ENCODE assay signal across 1 cellular context in the genomic region with DNA sequence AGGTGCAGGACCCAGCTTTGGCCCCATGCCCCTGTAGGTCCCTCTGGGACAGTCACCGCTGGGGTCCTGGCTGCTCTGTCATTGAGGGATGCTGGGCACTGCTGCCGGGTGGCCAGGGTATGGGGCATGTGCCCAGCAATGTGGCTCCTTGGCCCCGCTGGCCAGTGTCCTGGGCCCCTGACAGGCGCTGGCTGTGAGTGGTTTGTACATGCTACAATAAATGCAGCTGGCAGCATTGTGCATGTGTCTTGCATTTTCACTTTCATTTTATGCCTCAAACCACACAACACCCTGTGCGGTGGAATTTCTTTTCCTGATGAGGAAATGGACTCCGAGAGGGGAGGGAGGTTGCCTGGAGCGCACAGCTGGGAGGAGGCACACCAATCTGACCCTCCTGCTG.
TF ChIP-seq lines count a peak whose summit lies in the region.

No MANE protein-coding gene starts in this region.

TF ChIP-seq in WTC11, 78 proteins besides CTCF, POLR2A, EP300 and RAD21 (continued from another document):
- TF ChIP-seq, protein P1, sequence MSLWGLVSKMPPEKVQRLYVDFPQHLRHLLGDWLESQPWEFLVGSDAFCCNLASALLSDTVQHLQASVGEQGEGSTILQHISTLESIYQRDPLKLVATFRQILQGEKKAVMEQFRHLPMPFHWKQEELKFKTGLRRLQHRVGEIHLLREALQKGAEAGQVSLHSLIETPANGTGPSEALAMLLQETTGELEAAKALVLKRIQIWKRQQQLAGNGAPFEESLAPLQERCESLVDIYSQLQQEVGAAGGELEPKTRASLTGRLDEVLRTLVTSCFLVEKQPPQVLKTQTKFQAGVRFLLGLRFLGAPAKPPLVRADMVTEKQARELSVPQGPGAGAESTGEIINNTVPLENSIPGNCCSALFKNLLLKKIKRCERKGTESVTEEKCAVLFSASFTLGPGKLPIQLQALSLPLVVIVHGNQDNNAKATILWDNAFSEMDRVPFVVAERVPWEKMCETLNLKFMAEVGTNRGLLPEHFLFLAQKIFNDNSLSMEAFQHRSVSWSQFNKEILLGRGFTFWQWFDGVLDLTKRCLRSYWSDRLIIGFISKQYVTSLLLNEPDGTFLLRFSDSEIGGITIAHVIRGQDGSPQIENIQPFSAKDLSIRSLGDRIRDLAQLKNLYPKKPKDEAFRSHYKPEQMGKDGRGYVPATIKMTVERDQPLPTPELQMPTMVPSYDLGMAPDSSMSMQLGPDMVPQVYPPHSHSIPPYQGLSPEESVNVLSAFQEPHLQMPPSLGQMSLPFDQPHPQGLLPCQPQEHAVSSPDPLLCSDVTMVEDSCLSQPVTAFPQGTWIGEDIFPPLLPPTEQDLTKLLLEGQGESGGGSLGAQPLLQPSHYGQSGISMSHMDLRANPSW (CRISPR knock-in tag; conservative IDR thresholded peaks at IDR 0.05; ENCODE audit: low read depth): no peak
